ENCODE assay signal across 1 cellular context in the genomic region with DNA sequence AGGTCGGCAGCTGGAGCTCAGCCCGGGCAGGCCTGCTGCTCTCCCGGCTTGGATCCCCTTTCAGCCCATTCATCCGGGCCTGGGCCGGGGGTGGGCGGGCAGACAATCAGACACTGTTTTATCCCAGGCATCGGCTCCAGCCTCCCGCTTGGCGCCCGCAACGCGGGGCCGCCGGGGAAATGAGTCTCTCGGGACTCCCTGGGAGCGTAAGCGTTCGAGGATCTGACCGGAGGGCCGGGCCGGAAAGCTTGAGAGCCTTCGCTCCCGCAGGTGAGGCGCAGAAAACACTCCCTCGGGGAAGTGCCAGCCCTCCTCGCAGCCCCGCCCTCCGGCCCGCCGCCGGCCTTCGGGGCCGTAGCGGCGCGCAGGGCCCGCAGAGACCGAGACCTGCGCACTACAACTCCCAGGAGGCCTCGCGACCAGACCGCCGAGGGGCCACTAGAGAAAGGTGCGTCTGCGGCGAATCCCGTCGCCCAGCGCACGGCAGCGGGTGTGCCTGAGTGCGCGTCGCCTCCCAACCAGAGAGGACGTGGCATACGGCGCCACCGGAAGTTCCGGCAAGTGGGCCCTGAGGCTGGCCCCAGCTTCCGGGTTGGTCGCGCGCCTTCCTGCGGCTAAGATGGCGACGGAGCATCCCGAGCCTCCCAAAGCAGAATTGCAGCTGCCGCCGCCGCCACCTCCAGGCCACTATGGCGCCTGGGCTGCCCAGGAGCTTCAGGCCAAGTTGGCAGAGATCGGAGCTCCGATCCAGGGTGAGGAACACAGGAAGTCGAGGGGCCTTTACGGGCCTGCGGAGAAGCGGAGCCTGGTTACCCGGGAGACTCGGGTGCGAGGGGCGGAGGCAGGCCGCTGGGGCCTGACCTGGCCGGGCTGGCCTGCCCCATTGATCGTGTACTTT.
TF ChIP-seq lines count a peak whose summit lies in the region.

A gene with protein sequence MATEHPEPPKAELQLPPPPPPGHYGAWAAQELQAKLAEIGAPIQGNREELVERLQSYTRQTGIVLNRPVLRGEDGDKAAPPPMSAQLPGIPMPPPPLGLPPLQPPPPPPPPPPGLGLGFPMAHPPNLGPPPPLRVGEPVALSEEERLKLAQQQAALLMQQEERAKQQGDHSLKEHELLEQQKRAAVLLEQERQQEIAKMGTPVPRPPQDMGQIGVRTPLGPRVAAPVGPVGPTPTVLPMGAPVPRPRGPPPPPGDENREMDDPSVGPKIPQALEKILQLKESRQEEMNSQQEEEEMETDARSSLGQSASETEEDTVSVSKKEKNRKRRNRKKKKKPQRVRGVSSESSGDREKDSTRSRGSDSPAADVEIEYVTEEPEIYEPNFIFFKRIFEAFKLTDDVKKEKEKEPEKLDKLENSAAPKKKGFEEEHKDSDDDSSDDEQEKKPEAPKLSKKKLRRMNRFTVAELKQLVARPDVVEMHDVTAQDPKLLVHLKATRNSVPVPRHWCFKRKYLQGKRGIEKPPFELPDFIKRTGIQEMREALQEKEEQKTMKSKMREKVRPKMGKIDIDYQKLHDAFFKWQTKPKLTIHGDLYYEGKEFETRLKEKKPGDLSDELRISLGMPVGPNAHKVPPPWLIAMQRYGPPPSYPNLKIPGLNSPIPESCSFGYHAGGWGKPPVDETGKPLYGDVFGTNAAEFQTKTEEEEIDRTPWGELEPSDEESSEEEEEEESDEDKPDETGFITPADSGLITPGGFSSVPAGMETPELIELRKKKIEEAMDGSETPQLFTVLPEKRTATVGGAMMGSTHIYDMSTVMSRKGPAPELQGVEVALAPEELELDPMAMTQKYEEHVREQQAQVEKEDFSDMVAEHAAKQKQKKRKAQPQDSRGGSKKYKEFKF (plus strand): TSS at position 599 of the 898 bp plus-strand sequence. CDS start 21 bp downstream, at position 620.

TF ChIP-seq in HepG2, 621 proteins besides CTCF, POLR2A, EP300 and RAD21 (continued from another document and continues in another):
- TF ChIP-seq, protein P1, sequence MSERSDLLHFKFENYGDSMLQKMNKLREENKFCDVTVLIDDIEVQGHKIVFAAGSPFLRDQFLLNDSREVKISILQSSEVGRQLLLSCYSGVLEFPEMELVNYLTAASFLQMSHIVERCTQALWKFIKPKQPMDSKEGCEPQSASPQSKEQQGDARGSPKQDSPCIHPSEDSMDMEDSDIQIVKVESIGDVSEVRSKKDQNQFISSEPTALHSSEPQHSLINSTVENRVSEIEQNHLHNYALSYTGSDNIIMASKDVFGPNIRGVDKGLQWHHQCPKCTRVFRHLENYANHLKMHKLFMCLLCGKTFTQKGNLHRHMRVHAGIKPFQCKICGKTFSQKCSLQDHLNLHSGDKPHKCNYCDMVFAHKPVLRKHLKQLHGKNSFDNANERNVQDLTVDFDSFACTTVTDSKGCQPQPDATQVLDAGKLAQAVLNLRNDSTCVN (CRISPR knock-in tag; IDR thresholded peaks at IDR 0.05; ENCODE audit: borderline replicate concordance): no peak
- peak; percentile 84 for TF ChIP-seq ZNF225 (CRISPR knock-in tag; IDR thresholded peaks at IDR 0.05)
- peak; percentile 82 for TF ChIP-seq ETV5 (CRISPR knock-in tag; IDR thresholded peaks at IDR 0.05; ENCODE audit: borderline replicate concordance)
- peak; percentile 76 for TF ChIP-seq MYC (CRISPR knock-in tag; IDR thresholded peaks at IDR 0.05; ENCODE audit: borderline replicate concordance)
- no peak for TF ChIP-seq EEA1 (CRISPR knock-in tag; IDR thresholded peaks at IDR 0.05; ENCODE audit: borderline replicate concordance)
- TF ChIP-seq ZNF674 (CRISPR knock-in tag; IDR thresholded peaks at IDR 0.05; ENCODE audit: low read depth): no peak
- TF ChIP-seq ZNF292 (CRISPR knock-in tag; IDR thresholded peaks at IDR 0.05; ENCODE audit: borderline replicate concordance, low read depth): no peak; the same call in 1 of the 2 replicates
- TF ChIP-seq, protein P2, sequence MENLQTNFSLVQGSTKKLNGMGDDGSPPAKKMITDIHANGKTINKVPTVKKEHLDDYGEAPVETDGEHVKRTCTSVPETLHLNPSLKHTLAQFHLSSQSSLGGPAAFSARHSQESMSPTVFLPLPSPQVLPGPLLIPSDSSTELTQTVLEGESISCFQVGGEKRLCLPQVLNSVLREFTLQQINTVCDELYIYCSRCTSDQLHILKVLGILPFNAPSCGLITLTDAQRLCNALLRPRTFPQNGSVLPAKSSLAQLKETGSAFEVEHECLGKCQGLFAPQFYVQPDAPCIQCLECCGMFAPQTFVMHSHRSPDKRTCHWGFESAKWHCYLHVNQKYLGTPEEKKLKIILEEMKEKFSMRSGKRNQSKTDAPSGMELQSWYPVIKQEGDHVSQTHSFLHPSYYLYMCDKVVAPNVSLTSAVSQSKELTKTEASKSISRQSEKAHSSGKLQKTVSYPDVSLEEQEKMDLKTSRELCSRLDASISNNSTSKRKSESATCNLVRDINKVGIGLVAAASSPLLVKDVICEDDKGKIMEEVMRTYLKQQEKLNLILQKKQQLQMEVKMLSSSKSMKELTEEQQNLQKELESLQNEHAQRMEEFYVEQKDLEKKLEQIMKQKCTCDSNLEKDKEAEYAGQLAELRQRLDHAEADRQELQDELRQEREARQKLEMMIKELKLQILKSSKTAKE (CRISPR knock-in tag; IDR thresholded peaks at IDR 0.05; ENCODE audit: borderline replicate concordance): no peak
- TF ChIP-seq, protein P3, sequence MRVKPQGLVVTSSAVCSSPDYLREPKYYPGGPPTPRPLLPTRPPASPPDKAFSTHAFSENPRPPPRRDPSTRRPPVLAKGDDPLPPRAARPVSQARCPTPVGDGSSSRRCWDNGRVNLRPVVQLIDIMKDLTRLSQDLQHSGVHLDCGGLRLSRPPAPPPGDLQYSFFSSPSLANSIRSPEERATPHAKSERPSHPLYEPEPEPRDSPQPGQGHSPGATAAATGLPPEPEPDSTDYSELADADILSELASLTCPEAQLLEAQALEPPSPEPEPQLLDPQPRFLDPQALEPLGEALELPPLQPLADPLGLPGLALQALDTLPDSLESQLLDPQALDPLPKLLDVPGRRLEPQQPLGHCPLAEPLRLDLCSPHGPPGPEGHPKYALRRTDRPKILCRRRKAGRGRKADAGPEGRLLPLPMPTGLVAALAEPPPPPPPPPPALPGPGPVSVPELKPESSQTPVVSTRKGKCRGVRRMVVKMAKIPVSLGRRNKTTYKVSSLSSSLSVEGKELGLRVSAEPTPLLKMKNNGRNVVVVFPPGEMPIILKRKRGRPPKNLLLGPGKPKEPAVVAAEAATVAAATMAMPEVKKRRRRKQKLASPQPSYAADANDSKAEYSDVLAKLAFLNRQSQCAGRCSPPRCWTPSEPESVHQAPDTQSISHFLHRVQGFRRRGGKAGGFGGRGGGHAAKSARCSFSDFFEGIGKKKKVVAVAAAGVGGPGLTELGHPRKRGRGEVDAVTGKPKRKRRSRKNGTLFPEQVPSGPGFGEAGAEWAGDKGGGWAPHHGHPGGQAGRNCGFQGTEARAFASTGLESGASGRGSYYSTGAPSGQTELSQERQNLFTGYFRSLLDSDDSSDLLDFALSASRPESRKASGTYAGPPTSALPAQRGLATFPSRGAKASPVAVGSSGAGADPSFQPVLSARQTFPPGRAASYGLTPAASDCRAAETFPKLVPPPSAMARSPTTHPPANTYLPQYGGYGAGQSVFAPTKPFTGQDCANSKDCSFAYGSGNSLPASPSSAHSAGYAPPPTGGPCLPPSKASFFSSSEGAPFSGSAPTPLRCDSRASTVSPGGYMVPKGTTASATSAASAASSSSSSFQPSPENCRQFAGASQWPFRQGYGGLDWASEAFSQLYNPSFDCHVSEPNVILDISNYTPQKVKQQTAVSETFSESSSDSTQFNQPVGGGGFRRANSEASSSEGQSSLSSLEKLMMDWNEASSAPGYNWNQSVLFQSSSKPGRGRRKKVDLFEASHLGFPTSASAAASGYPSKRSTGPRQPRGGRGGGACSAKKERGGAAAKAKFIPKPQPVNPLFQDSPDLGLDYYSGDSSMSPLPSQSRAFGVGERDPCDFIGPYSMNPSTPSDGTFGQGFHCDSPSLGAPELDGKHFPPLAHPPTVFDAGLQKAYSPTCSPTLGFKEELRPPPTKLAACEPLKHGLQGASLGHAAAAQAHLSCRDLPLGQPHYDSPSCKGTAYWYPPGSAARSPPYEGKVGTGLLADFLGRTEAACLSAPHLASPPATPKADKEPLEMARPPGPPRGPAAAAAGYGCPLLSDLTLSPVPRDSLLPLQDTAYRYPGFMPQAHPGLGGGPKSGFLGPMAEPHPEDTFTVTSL (CRISPR knock-in tag; IDR thresholded peaks at IDR 0.05; ENCODE audit: borderline replicate concordance): no peak; the same call in 1 of the 2 replicates
- TF ChIP-seq REXO4 (CRISPR knock-in tag; IDR thresholded peaks at IDR 0.05; ENCODE audit: borderline replicate concordance): no peak
- TF ChIP-seq ZNF850 (CRISPR knock-in tag; conservative IDR thresholded peaks at IDR 0.05): peak; percentile 41; the same call in 1 of the 2 replicates
- peak; percentile 36; the same call in 1 of the 2 replicates for TF ChIP-seq ZNF766 (CRISPR knock-in tag; IDR thresholded peaks at IDR 0.05; ENCODE audit: borderline replicate concordance)
- peak; percentile 37; the same call in 1 of the 2 replicates for TF ChIP-seq BCL6 (CRISPR knock-in tag; IDR thresholded peaks at IDR 0.05)
- peak; percentile 66 for TF ChIP-seq SUZ12 (IDR thresholded peaks at IDR 0.05; ENCODE audit: low read depth, low read length)
- TF ChIP-seq NCOA1 (CRISPR knock-in tag; IDR thresholded peaks at IDR 0.05): peak; percentile 26; the same call in 1 of the 2 replicates
- TF ChIP-seq ZNF644 (CRISPR knock-in tag; IDR thresholded peaks at IDR 0.05; ENCODE audit: low read depth): no peak
- TF ChIP-seq, protein P4, sequence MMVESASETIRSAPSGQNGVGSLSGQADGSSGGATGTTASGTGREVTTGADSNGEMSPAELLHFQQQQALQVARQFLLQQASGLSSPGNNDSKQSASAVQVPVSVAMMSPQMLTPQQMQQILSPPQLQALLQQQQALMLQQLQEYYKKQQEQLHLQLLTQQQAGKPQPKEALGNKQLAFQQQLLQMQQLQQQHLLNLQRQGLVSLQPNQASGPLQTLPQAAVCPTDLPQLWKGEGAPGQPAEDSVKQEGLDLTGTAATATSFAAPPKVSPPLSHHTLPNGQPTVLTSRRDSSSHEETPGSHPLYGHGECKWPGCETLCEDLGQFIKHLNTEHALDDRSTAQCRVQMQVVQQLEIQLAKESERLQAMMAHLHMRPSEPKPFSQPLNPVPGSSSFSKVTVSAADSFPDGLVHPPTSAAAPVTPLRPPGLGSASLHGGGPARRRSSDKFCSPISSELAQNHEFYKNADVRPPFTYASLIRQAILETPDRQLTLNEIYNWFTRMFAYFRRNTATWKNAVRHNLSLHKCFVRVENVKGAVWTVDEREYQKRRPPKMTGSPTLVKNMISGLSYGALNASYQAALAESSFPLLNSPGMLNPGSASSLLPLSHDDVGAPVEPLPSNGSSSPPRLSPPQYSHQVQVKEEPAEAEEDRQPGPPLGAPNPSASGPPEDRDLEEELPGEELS (CRISPR knock-in tag; IDR thresholded peaks at IDR 0.05): peak; percentile 60
- peak; percentile 76 for TF ChIP-seq MED1 (CRISPR knock-in tag; IDR thresholded peaks at IDR 0.05)
- TF ChIP-seq ISL2 (CRISPR knock-in tag; IDR thresholded peaks at IDR 0.05): peak; percentile 78
- TF ChIP-seq GABPB1 (CRISPR knock-in tag; IDR thresholded peaks at IDR 0.05): peak; percentile 99
- TF ChIP-seq, protein P5, sequence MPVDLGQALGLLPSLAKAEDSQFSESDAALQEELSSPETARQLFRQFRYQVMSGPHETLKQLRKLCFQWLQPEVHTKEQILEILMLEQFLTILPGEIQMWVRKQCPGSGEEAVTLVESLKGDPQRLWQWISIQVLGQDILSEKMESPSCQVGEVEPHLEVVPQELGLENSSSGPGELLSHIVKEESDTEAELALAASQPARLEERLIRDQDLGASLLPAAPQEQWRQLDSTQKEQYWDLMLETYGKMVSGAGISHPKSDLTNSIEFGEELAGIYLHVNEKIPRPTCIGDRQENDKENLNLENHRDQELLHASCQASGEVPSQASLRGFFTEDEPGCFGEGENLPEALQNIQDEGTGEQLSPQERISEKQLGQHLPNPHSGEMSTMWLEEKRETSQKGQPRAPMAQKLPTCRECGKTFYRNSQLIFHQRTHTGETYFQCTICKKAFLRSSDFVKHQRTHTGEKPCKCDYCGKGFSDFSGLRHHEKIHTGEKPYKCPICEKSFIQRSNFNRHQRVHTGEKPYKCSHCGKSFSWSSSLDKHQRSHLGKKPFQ (CRISPR knock-in tag; IDR thresholded peaks at IDR 0.05; ENCODE audit: insufficient replicate concordance): peak; percentile 88
- TF ChIP-seq ZNF546 (CRISPR knock-in tag; conservative IDR thresholded peaks at IDR 0.05): peak; percentile 73; the same call in 1 of the 2 replicates
- TF ChIP-seq, protein P6, sequence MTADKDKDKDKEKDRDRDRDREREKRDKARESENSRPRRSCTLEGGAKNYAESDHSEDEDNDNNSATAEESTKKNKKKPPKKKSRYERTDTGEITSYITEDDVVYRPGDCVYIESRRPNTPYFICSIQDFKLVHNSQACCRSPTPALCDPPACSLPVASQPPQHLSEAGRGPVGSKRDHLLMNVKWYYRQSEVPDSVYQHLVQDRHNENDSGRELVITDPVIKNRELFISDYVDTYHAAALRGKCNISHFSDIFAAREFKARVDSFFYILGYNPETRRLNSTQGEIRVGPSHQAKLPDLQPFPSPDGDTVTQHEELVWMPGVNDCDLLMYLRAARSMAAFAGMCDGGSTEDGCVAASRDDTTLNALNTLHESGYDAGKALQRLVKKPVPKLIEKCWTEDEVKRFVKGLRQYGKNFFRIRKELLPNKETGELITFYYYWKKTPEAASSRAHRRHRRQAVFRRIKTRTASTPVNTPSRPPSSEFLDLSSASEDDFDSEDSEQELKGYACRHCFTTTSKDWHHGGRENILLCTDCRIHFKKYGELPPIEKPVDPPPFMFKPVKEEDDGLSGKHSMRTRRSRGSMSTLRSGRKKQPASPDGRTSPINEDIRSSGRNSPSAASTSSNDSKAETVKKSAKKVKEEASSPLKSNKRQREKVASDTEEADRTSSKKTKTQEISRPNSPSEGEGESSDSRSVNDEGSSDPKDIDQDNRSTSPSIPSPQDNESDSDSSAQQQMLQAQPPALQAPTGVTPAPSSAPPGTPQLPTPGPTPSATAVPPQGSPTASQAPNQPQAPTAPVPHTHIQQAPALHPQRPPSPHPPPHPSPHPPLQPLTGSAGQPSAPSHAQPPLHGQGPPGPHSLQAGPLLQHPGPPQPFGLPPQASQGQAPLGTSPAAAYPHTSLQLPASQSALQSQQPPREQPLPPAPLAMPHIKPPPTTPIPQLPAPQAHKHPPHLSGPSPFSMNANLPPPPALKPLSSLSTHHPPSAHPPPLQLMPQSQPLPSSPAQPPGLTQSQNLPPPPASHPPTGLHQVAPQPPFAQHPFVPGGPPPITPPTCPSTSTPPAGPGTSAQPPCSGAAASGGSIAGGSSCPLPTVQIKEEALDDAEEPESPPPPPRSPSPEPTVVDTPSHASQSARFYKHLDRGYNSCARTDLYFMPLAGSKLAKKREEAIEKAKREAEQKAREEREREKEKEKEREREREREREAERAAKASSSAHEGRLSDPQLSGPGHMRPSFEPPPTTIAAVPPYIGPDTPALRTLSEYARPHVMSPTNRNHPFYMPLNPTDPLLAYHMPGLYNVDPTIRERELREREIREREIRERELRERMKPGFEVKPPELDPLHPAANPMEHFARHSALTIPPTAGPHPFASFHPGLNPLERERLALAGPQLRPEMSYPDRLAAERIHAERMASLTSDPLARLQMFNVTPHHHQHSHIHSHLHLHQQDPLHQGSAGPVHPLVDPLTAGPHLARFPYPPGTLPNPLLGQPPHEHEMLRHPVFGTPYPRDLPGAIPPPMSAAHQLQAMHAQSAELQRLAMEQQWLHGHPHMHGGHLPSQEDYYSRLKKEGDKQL (CRISPR knock-in tag; IDR thresholded peaks at IDR 0.05; ENCODE audit: low read depth): no peak
- peak; percentile 94 for TF ChIP-seq GABPA (IDR thresholded peaks at IDR 0.05; ENCODE audit: low read depth, low read length)
- peak; percentile 97 for TF ChIP-seq GABPA (CRISPR knock-in tag; IDR thresholded peaks at IDR 0.05; ENCODE audit: low read depth)
- TF ChIP-seq PRMT3 (CRISPR knock-in tag; IDR thresholded peaks at IDR 0.05; ENCODE audit: borderline replicate concordance, low read depth): no peak
